Comparison of ENCODE assay signal across 8 cellular contexts in the genomic region with DNA sequence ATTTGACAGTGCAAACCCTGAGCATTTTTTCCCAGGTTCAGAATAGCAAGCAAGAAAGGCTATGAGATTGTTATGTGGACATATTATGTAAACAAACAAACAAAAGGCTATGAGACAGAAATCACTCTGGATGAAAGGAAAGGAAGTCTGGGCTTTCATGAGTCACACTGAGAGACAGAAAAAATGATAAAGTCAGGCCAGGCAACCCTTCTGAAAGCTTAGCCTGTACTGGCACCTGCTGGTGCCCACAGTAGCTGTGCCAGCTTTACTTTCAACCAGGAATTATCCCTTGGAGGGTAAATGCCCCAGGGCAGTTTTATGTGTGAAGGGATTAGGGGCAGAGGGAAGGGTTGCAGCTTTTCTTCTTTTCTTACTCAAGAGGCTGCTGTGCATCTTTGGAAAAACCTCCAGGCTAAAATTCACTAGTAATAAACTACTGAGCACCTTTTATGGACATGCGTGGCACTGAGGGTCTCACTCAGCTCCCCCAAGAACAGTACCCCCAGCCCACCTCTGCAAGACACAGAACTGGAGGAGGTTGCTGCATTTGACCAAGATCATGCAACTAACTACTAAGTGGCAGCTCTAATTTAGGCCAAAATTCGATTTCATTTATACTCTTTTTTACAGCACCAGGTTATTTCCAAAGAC.
DNase-seq lines count a peak whose midpoint lies in the region; ATAC-seq and TF ChIP-seq lines count a peak whose summit lies in the region.

No MANE protein-coding gene starts in this region.

- ATAC-seq in GM19463 (IDR thresholded peaks at IDR 0.05; ENCODE audit: unreplicated experiment) = no peak
- ATAC-seq in GM19395 (IDR thresholded peaks at IDR 0.05; ENCODE audit: unreplicated experiment) = no peak
- ATAC-seq in HG03139 (IDR thresholded peaks at IDR 0.05; ENCODE audit: unreplicated experiment) = no peak

- no peak overlapping the region for H3K27ac ChIP-seq in C4-2B

- DNase-seq in Kasumi-1 (lab: John Stamatoyannopoulos, UW) (peak; percentile 13 to 55), UCSD-AML1 (lab: John Stamatoyannopoulos, UW; ENCODE audit: unreplicated experiment) (peak; percentile 48), hypothalamus (lab: John Stamatoyannopoulos, UW) (peak in 30 of 51 donors; percentile 1 to 49 (median 11)), NK-92 (lab: John Stamatoyannopoulos, UW; ENCODE audit: unreplicated experiment) (no peak)

- peak; percentile 63 for TF ChIP-seq CTCF in C4-2B (conservative IDR thresholded peaks at IDR 0.05)
